ENCODE assay signal across 1 cellular context in the genomic region with DNA sequence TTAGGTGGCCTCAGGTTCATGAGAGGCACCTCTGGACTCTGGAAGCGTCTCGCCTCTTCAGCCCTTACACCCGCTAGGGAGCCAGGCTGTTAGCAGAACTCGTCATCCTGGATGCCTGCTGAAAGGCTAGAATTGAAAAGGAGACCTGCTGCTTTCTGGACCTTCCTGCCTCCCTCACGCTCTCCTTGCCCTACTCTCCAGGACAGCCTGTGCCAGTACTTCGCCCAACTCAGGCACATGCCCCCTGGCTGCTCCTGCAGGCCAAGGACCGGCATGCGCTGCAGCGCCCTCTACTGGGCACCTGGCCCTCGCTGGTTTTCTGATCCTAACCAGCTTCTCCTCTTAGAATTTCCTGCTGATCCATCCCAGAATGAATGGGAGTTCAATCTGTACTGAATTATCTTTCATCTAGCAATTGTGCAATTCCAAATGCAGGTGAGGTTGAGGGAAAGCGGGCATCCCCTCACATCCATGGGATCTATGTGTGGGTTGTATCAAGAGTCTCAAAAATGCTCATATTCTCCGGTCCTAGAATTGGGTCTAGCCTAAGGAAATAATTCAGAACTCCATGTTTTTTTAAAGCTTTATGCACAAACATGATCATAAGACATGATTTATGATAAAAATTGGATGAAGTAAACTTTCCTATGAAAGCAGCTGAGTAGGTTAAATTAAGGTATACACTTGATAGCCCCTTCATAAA.
TF ChIP-seq lines count a peak whose summit lies in the region.

No MANE protein-coding gene starts in this region.

TF ChIP-seq in K562, 482 proteins besides CTCF, POLR2A, EP300 and RAD21 (continued from another document and continues in another):
- TF ChIP-seq, protein P1, sequence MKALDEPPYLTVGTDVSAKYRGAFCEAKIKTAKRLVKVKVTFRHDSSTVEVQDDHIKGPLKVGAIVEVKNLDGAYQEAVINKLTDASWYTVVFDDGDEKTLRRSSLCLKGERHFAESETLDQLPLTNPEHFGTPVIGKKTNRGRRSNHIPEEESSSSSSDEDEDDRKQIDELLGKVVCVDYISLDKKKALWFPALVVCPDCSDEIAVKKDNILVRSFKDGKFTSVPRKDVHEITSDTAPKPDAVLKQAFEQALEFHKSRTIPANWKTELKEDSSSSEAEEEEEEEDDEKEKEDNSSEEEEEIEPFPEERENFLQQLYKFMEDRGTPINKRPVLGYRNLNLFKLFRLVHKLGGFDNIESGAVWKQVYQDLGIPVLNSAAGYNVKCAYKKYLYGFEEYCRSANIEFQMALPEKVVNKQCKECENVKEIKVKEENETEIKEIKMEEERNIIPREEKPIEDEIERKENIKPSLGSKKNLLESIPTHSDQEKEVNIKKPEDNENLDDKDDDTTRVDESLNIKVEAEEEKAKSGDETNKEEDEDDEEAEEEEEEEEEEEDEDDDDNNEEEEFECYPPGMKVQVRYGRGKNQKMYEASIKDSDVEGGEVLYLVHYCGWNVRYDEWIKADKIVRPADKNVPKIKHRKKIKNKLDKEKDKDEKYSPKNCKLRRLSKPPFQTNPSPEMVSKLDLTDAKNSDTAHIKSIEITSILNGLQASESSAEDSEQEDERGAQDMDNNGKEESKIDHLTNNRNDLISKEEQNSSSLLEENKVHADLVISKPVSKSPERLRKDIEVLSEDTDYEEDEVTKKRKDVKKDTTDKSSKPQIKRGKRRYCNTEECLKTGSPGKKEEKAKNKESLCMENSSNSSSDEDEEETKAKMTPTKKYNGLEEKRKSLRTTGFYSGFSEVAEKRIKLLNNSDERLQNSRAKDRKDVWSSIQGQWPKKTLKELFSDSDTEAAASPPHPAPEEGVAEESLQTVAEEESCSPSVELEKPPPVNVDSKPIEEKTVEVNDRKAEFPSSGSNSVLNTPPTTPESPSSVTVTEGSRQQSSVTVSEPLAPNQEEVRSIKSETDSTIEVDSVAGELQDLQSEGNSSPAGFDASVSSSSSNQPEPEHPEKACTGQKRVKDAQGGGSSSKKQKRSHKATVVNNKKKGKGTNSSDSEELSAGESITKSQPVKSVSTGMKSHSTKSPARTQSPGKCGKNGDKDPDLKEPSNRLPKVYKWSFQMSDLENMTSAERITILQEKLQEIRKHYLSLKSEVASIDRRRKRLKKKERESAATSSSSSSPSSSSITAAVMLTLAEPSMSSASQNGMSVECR (CRISPR knock-in tag; IDR thresholded peaks at IDR 0.05): no peak
- no peak for TF ChIP-seq RFX7 (CRISPR knock-in tag; IDR thresholded peaks at IDR 0.05)
- TF ChIP-seq CTBP1 (IDR thresholded peaks at IDR 0.05; ENCODE audit: borderline replicate concordance): no peak
- TF ChIP-seq BRD9 (IDR thresholded peaks at IDR 0.05; ENCODE audit: low read depth, partially characterized antibody): no peak
- TF ChIP-seq, protein P2, sequence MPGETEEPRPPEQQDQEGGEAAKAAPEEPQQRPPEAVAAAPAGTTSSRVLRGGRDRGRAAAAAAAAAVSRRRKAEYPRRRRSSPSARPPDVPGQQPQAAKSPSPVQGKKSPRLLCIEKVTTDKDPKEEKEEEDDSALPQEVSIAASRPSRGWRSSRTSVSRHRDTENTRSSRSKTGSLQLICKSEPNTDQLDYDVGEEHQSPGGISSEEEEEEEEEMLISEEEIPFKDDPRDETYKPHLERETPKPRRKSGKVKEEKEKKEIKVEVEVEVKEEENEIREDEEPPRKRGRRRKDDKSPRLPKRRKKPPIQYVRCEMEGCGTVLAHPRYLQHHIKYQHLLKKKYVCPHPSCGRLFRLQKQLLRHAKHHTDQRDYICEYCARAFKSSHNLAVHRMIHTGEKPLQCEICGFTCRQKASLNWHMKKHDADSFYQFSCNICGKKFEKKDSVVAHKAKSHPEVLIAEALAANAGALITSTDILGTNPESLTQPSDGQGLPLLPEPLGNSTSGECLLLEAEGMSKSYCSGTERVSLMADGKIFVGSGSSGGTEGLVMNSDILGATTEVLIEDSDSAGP (CRISPR knock-in tag; IDR thresholded peaks at IDR 0.05): no peak
- TF ChIP-seq TEAD4 (IDR thresholded peaks at IDR 0.05; ENCODE audit: low read length): peak; percentile 30; the same call in 1 of the 2 replicates
- no peak for TF ChIP-seq TEAD4 (CRISPR knock-in tag; IDR thresholded peaks at IDR 0.05; ENCODE audit: borderline replicate concordance)
- TF ChIP-seq, protein P3, sequence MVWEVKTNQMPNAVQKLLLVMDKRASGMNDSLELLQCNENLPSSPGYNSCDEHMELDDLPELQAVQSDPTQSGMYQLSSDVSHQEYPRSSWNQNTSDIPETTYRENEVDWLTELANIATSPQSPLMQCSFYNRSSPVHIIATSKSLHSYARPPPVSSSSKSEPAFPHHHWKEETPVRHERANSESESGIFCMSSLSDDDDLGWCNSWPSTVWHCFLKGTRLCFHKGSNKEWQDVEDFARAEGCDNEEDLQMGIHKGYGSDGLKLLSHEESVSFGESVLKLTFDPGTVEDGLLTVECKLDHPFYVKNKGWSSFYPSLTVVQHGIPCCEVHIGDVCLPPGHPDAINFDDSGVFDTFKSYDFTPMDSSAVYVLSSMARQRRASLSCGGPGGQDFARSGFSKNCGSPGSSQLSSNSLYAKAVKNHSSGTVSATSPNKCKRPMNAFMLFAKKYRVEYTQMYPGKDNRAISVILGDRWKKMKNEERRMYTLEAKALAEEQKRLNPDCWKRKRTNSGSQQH (CRISPR knock-in tag; IDR thresholded peaks at IDR 0.05): no peak
- TF ChIP-seq, protein P4, sequence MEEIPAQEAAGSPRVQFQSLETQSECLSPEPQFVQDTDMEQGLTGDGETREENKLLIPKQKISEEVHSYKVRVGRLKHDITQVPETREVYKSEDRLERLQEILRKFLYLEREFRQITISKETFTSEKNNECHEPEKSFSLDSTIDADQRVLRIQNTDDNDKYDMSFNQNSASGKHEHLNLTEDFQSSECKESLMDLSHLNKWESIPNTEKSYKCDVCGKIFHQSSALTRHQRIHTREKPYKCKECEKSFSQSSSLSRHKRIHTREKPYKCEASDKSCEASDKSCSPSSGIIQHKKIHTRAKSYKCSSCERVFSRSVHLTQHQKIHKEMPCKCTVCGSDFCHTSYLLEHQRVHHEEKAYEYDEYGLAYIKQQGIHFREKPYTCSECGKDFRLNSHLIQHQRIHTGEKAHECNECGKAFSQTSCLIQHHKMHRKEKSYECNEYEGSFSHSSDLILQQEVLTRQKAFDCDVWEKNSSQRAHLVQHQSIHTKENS (CRISPR knock-in tag; IDR thresholded peaks at IDR 0.05): no peak
- TF ChIP-seq ZKSCAN3 (CRISPR knock-in tag; IDR thresholded peaks at IDR 0.05): no peak
- TF ChIP-seq, protein P5, sequence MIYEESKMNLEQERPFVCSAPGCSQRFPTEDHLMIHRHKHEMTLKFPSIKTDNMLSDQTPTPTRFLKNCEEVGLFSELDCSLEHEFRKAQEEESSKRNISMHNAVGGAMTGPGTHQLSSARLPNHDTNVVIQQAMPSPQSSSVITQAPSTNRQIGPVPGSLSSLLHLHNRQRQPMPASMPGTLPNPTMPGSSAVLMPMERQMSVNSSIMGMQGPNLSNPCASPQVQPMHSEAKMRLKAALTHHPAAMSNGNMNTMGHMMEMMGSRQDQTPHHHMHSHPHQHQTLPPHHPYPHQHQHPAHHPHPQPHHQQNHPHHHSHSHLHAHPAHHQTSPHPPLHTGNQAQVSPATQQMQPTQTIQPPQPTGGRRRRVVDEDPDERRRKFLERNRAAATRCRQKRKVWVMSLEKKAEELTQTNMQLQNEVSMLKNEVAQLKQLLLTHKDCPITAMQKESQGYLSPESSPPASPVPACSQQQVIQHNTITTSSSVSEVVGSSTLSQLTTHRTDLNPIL (CRISPR knock-in tag; IDR thresholded peaks at IDR 0.05): no peak
- no peak for TF ChIP-seq ZNF77 (CRISPR knock-in tag; IDR thresholded peaks at IDR 0.05)
- TF ChIP-seq KDM5B (IDR thresholded peaks at IDR 0.05; ENCODE audit: insufficient replicate concordance, low read depth, low read length): no peak
- TF ChIP-seq SUPT5H (IDR thresholded peaks at IDR 0.05): no peak; the same call in 1 of the 2 replicates
- no peak for TF ChIP-seq MIER1 (IDR thresholded peaks at IDR 0.05; ENCODE audit: low read depth)
- no peak for TF ChIP-seq FOXM1 (IDR thresholded peaks at IDR 0.05; ENCODE audit: low read depth)
- TF ChIP-seq FOXM1 (CRISPR knock-in tag; IDR thresholded peaks at IDR 0.05; ENCODE audit: low read depth): no peak
- TF ChIP-seq SAFB (IDR thresholded peaks at IDR 0.05; ENCODE audit: borderline replicate concordance, low read depth, low read length): no peak
- TF ChIP-seq CREM (IDR thresholded peaks at IDR 0.05; ENCODE audit: low read depth): no peak
- TF ChIP-seq, protein P6, sequence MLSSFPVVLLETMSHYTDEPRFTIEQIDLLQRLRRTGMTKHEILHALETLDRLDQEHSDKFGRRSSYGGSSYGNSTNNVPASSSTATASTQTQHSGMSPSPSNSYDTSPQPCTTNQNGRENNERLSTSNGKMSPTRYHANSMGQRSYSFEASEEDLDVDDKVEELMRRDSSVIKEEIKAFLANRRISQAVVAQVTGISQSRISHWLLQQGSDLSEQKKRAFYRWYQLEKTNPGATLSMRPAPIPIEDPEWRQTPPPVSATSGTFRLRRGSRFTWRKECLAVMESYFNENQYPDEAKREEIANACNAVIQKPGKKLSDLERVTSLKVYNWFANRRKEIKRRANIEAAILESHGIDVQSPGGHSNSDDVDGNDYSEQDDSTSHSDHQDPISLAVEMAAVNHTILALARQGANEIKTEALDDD (IDR thresholded peaks at IDR 0.05): no peak
- TF ChIP-seq SIX5 (IDR thresholded peaks at IDR 0.05; ENCODE audit: borderline replicate concordance in 1 of 2, insufficient read depth in 1 of 2, low read depth in 1 of 2, low read length in 2 of 2): no peak
- TF ChIP-seq KLF16 (IDR thresholded peaks at IDR 0.05): peak; percentile 42; the same call in 1 of the 2 replicates
- TF ChIP-seq RHOXF2B (CRISPR knock-in tag; conservative IDR thresholded peaks at IDR 0.05): no peak
- TF ChIP-seq, protein P7, sequence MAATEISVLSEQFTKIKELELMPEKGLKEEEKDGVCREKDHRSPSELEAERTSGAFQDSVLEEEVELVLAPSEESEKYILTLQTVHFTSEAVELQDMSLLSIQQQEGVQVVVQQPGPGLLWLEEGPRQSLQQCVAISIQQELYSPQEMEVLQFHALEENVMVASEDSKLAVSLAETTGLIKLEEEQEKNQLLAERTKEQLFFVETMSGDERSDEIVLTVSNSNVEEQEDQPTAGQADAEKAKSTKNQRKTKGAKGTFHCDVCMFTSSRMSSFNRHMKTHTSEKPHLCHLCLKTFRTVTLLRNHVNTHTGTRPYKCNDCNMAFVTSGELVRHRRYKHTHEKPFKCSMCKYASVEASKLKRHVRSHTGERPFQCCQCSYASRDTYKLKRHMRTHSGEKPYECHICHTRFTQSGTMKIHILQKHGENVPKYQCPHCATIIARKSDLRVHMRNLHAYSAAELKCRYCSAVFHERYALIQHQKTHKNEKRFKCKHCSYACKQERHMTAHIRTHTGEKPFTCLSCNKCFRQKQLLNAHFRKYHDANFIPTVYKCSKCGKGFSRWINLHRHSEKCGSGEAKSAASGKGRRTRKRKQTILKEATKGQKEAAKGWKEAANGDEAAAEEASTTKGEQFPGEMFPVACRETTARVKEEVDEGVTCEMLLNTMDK (IDR thresholded peaks at IDR 0.05; ENCODE audit: borderline replicate concordance, insufficient read depth, low read depth, low read length, poor library complexity, severe bottlenecking): peak; percentile 95
- TF ChIP-seq ZNF316 (IDR thresholded peaks at IDR 0.05): 0 out of 2 replicates have a peak, but pooled peaks have one; percentile 25
- no peak for TF ChIP-seq ZC3H8 (IDR thresholded peaks at IDR 0.05)
- TF ChIP-seq, protein P8, sequence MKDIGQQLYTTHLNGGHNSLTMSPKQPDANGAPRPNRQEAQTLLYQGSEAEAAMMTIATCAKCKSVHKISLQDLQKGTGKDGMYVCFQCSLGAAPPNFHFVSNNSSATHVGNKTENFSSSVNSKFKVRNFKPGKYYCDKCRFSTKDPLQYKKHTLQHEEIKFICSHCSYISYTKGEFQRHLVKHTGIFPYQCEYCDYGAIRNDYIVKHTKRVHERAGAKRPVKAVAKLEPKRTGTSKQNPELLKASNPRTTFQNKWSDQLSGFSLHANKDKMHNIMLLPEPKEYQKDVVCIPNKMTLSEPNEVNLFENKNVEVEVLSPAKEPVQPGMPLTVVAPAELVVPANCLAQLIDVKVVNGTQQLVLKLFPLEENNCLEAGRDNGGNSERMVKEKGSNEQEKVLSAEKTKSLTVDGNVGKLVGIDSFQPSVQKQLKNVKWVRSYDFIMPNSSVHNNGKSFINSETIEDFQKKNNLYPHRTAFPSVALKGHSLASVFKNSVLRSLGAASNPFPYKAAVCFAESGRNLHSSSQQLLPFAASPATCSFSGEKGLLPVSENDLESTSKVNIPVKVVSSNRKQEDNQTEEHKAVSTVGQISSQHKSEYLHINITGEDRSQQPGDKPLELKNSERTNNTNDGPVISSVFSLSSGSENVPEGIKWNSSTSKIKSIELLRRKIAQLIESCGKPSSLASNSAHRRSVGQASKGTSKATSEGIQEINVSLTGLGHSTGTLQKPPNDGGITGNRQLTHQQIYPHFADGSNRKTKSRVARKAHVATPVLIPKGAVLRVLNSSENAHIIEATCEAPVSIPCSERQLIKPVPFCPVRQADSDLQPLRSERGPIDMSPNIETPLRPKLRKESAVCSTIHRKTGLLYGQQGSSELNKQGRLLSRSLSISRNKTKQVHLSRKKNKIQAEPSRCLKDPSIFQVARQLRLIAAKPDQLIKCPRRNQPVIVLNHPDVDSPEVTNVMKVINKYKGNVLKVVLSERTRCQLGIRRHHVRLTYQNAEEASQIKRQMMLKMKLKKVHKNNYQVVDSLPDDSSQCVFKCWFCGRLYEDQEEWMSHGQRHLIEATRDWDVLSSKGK (CRISPR knock-in tag; IDR thresholded peaks at IDR 0.05): no peak
- no peak for TF ChIP-seq C11orf30 (IDR thresholded peaks at IDR 0.05; ENCODE audit: low read depth)
